ENCODE assay signal across 30 cellular contexts in genomic region chr12:132936163-132936562, GRCh38.
"Had no signal": no experiment of that assay in that cellular context is flagged by ENCODE, and none has a peak within 500 bp of the region (broad histone marks: within the 10 kb centered on the region; RNA-seq: fewer than 3 reads in every experiment).

No MANE protein-coding gene starts in this region.

- H3K27ac ChIP-seq: neutrophil, ovary, parathyroid adenoma, psoas muscle, right lobe of liver, sigmoid colon, stomach, thoracic aorta, thyroid gland, upper lobe of left lung, vagina had no signal

- H3K27me3 ChIP-seq: neutrophil, ovary, right lobe of liver, sigmoid colon, stomach, thyroid gland, upper lobe of left lung, vagina had no signal

- ATAC-seq: naive thymus-derived CD8-positive, alpha-beta T cell; natural killer cell treated with Interleukin-12 subunit alpha and Interleukin-12 subunit beta and Interleukin-15 and Interleukin-18, amount 100 ng/mL, for 72 hours; psoas muscle; right cardiac atrium; right lobe of liver; stimulated activated effector memory CD8-positive, alpha-beta T cell treated with anti-CD3 and anti-CD28 coated beads, Interleukin-12 subunit alpha, Interleukin-12 subunit beta, amount 100 ng/mL, for 72 hours; stimulated activated naive B cell treated with anti-CD40 and anti-IgM and Interleukin-4, amounts not matched to agents 10 μg/mL and 1 μg/mL and 100 μg/mL, for 72 hours had no signal

- H3K4me1 Mint-ChIP-seq: naive B cell; naive thymus-derived CD8-positive, alpha-beta T cell; nephron progenitor cell; neural crest cell; stimulated activated effector memory CD8-positive, alpha-beta T cell treated with anti-CD3 and anti-CD28 coated beads, Interleukin-12 subunit alpha, Interleukin-12 subunit beta, amount 100 ng/mL, for 72 hours; stimulated activated naive B cell treated with anti-CD40 and anti-IgM and Interleukin-4, amounts not matched to agents 10 μg/mL and 1 μg/mL and 100 μg/mL, for 72 hours had no signal

- H3K79me2 ChIP-seq: parathyroid adenoma had no signal

- H3K4me3 ChIP-seq: ovary, psoas muscle, right lobe of liver, sigmoid colon, stomach, thoracic aorta, thyroid gland, upper lobe of left lung, vagina had no signal

- H2AFZ ChIP-seq: parathyroid adenoma had no signal

- DNase-seq: naive B cell; naive thymus-derived CD8-positive, alpha-beta T cell; nephron progenitor cell; nucleus accumbens; ovary; posterior cingulate gyrus; psoas muscle; right cardiac atrium; right lobe of liver; sigmoid colon; small intestine; stimulated activated CD4-positive, alpha-beta T cell treated with anti-CD3 and anti-CD28 coated beads, Interleukin-15, amount 100 ng/mL, for 24 hours; stimulated activated CD4-positive, alpha-beta T cell treated with anti-CD3 and anti-CD28 coated beads, Interleukin-2, amount 100 ng/mL, for 24 hours; stimulated activated CD4-positive, alpha-beta T cell treated with anti-CD3 and anti-CD28 coated beads, Interleukin-2, amount 100 ng/mL, for 48 hours; stimulated activated CD4-positive, alpha-beta T cell treated with anti-CD3 and anti-CD28 coated beads, Interleukin-4, amount 100 ng/mL, for 24 hours; stimulated activated naive B cell treated with anti-CD40 and anti-IgM and Interleukin-4, amounts not matched to agents 10 μg/mL and 1 μg/mL and 100 μg/mL, for 72 hours; stimulated activated naive CD4-positive, alpha-beta T cell treated with Interleukin-2 at 50 U/mL for 16 hours; stomach; thyroid gland; trophoblast cell; upper lobe of left lung had no signal

- H3K36me3 ChIP-seq: neutrophil, ovary had no signal

- H3K27ac Mint-ChIP-seq: naive thymus-derived CD8-positive, alpha-beta T cell; natural killer cell treated with Interleukin-12 subunit alpha and Interleukin-12 subunit beta and Interleukin-15 and Interleukin-18, amount 100 ng/mL, for 72 hours; nephron progenitor cell; progenitor cell of endocrine pancreas; stimulated activated effector memory CD8-positive, alpha-beta T cell treated with anti-CD3 and anti-CD28 coated beads, Interleukin-12 subunit alpha, Interleukin-12 subunit beta, amount 100 ng/mL, for 72 hours; stimulated activated naive B cell treated with anti-CD40 and anti-IgM and Interleukin-4, amounts not matched to agents 10 μg/mL and 1 μg/mL and 100 μg/mL, for 72 hours; stimulated activated naive CD8-positive, alpha-beta T cell treated with anti-CD3 and anti-CD28 coated beads, Interleukin-15, Interleukin-2, amounts not matched to agents 100 ng/mL and 50 ng/mL, for 24 hours had no signal

- H3K36me3 Mint-ChIP-seq: stimulated activated effector memory CD8-positive, alpha-beta T cell treated with anti-CD3 and anti-CD28 coated beads, Interleukin-12 subunit alpha, Interleukin-12 subunit beta, amount 100 ng/mL, for 72 hours had no signal

- H3K9ac ChIP-seq: parathyroid adenoma had no signal

- H3K9me3 ChIP-seq: thyroid gland had no signal

- H3K4me3 Mint-ChIP-seq: naive B cell; naive thymus-derived CD8-positive, alpha-beta T cell; natural killer cell treated with Interleukin-12 subunit alpha and Interleukin-12 subunit beta and Interleukin-15 and Interleukin-18, amount 100 ng/mL, for 72 hours; nephron progenitor cell; neural crest cell; stimulated activated effector memory CD8-positive, alpha-beta T cell treated with anti-CD3 and anti-CD28 coated beads, Interleukin-12 subunit alpha, Interleukin-12 subunit beta, amount 100 ng/mL, for 72 hours; stimulated activated naive B cell treated with anti-CD40 and anti-IgM and Interleukin-4, amounts not matched to agents 10 μg/mL and 1 μg/mL and 100 μg/mL, for 72 hours; stimulated activated naive CD8-positive, alpha-beta T cell treated with anti-CD3 and anti-CD28 coated beads, Interleukin-15, Interleukin-2, amounts not matched to agents 100 ng/mL and 50 ng/mL, for 24 hours had no signal

- H3K27me3 Mint-ChIP-seq: naive B cell; naive thymus-derived CD8-positive, alpha-beta T cell; natural killer cell treated with Interleukin-12 subunit alpha and Interleukin-12 subunit beta and Interleukin-15 and Interleukin-18, amount 100 ng/mL, for 72 hours; progenitor cell of endocrine pancreas; stimulated activated naive B cell treated with anti-CD40 and anti-IgM and Interleukin-4, amounts not matched to agents 10 μg/mL and 1 μg/mL and 100 μg/mL, for 72 hours; stimulated activated naive CD8-positive, alpha-beta T cell treated with anti-CD3 and anti-CD28 coated beads, Interleukin-15, Interleukin-2, amounts not matched to agents 100 ng/mL and 50 ng/mL, for 24 hours had no signal

- H3K4me1 ChIP-seq: parathyroid adenoma, psoas muscle, right lobe of liver, sigmoid colon, stomach, thyroid gland, upper lobe of left lung, vagina had no signal
